In genomic region chr10:131731780-131732630, GRCh38 we compare ENCODE assay signal across 2 cellular contexts.
TF ChIP-seq lines count a peak whose summit lies in the region.

No MANE protein-coding gene starts in this region.

TF ChIP-seq in HepG2, 621 proteins besides CTCF, POLR2A, EP300 and RAD21:
- TF ChIP-seq ATF7 (IDR thresholded peaks at IDR 0.05) (no peak), ATF7 (CRISPR knock-in tag; IDR thresholded peaks at IDR 0.05) (no peak), ZNF773 (CRISPR knock-in tag; IDR thresholded peaks at IDR 0.05; ENCODE audit: borderline replicate concordance) (no peak), NR3C1 (CRISPR knock-in tag; IDR thresholded peaks at IDR 0.05) (no peak), MNT (IDR thresholded peaks at IDR 0.05) (peak; percentile 88), ZNF24 (IDR thresholded peaks at IDR 0.05) (no peak), PRDM10 (CRISPR knock-in tag; IDR thresholded peaks at IDR 0.05; ENCODE audit: low read depth) (no peak), ZFP82 (CRISPR knock-in tag; IDR thresholded peaks at IDR 0.05; ENCODE audit: borderline replicate concordance) (no peak), FOXK2 (IDR thresholded peaks at IDR 0.05) (no peak)

TF ChIP-seq in H1, 55 proteins besides CTCF, POLR2A, EP300 and RAD21:
- TF ChIP-seq TAF1 (IDR thresholded peaks at IDR 0.05; ENCODE audit: low read depth, low read length), result no peak
